In genomic region chr11:27697679-27698275, GRCh38 we compare ENCODE assay signal across 2 cellular contexts.
TF ChIP-seq lines count a peak whose summit lies in the region.

No MANE protein-coding gene starts in this region.

TF ChIP-seq in HCT116, 20 proteins besides CTCF, POLR2A, EP300 and RAD21:
- TF ChIP-seq TCF7L2 (IDR thresholded peaks at IDR 0.05; ENCODE audit: borderline replicate concordance, extremely low read depth, insufficient read depth, insufficient read length) = no peak
- no peak for TF ChIP-seq POLR2AphosphoS5 (IDR thresholded peaks at IDR 0.05; ENCODE audit: low read depth, low read length)
- TF ChIP-seq EGR1 (IDR thresholded peaks at IDR 0.05; ENCODE audit: low read depth) = no peak
- TF ChIP-seq EZH2phosphoT487 (IDR thresholded peaks at IDR 0.05; ENCODE audit: borderline replicate concordance) = no peak
- TF ChIP-seq ATF3 (IDR thresholded peaks at IDR 0.05) = no peak

TF ChIP-seq in GM12878, 131 proteins besides CTCF, POLR2A, EP300 and RAD21:
- TF ChIP-seq MEF2A (IDR thresholded peaks at IDR 0.05; ENCODE audit: insufficient read depth, low read depth, low read length) = no peak
- no peak for TF ChIP-seq BRCA1 (IDR thresholded peaks at IDR 0.05; ENCODE audit: low read depth, low read length)
- TF ChIP-seq RFX5 (IDR thresholded peaks at IDR 0.05; ENCODE audit: low read depth, low read length) = no peak
- TF ChIP-seq CREM (IDR thresholded peaks at IDR 0.05; ENCODE audit: low read depth) = no peak
- no peak for TF ChIP-seq STAT3 (IDR thresholded peaks at IDR 0.05; ENCODE audit: low read depth, low read length)
- no peak for TF ChIP-seq MAX (IDR thresholded peaks at IDR 0.05; ENCODE audit: low read depth, low read length)
- no peak for TF ChIP-seq NR2C1 (IDR thresholded peaks at IDR 0.05)
- TF ChIP-seq USF2 (IDR thresholded peaks at IDR 0.05; ENCODE audit: borderline replicate concordance, low read depth, low read length) = no peak
- TF ChIP-seq LARP7 (IDR thresholded peaks at IDR 0.05) = no peak
- no peak for TF ChIP-seq MTA3 (IDR thresholded peaks at IDR 0.05; ENCODE audit: borderline replicate concordance, low read length)
- TF ChIP-seq ESRRA (IDR thresholded peaks at IDR 0.05; ENCODE audit: low read length) = no peak
- no peak for TF ChIP-seq TCF12 (IDR thresholded peaks at IDR 0.05; ENCODE audit: low read depth, low read length)
- no peak for TF ChIP-seq ZZZ3 (IDR thresholded peaks at IDR 0.05; ENCODE audit: control insufficient read depth, insufficient read length, low read depth)
- no peak for TF ChIP-seq ZNF274 (IDR thresholded peaks at IDR 0.05; ENCODE audit: insufficient read depth, insufficient read length)
- no peak for TF ChIP-seq KAT2A (conservative IDR thresholded peaks at IDR 0.05; ENCODE audit: control insufficient read depth, low read depth, low read length)
- TF ChIP-seq SPI1 (IDR thresholded peaks at IDR 0.05; ENCODE audit: borderline replicate concordance, insufficient read depth, low read depth, low read length) = no peak
- no peak for TF ChIP-seq ZBTB4 (CRISPR knock-in tag; IDR thresholded peaks at IDR 0.05)
- TF ChIP-seq IKZF1 (conservative IDR thresholded peaks at IDR 0.05) = no peak
- TF ChIP-seq KLF5 (IDR thresholded peaks at IDR 0.05; ENCODE audit: partially characterized antibody) = no peak
- no peak for TF ChIP-seq SREBF2 (IDR thresholded peaks at IDR 0.05; ENCODE audit: low read length)
TF ChIP-seq in GM12878: peak in this region for 0.
